ENCODE assay signal across 6 cellular contexts in the genomic region with DNA sequence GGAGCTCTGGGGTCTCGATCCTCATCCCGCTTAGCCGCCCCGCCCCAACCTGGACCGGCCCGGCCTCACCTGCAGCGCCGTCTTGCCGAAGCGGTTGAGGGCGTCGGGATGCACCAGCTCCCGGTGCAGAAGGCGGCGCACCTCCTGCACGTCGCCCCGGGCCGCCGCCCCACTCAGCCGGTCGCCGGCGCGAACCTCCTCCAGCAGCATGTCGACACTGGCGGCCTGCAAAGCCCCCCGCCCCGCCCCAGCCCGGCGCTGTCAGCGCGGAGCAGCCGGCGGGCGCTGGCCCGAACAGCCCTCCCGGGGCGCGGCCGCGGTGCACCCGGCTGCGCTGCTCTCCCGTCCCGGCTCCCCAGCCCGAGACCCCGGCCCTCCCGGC. TPM values are rescaled to one million over a fixed set of nuclear protein-coding genes. Genes with fewer than 3 reads are reported as not detected.
DNase-seq lines count a peak whose midpoint lies in the region; ATAC-seq and TF ChIP-seq lines count a peak whose summit lies in the region.

No MANE protein-coding gene starts in this region.

- intact Hi-C loops in CD8-positive, alpha-beta T cell (cut with DNase I, micrococcal nuclease), result loop anchor here (1.0 to 10.0 kb wide), 11 partner anchors 34 to 1244 kb away; a partner anchor contains a TSS
- intact Hi-C loops in upper lobe of right lung (cut with DNase I), result no loop called here

- no peaks in the 10 kb centered on the region for H3K27me3 ChIP-seq in CD8-positive, alpha-beta T cell (ENCODE audit: insufficient read depth, low read length)
- no peaks in the 10 kb centered on the region for H3K27me3 ChIP-seq in upper lobe of right lung

- peaks cover 36% of the 10 kb centered on the region for H3K4me1 ChIP-seq in CD8-positive, alpha-beta T cell (ENCODE audit: insufficient read depth, low read length)
- peaks cover 26% of the 10 kb centered on the region for H3K4me1 ChIP-seq in upper lobe of right lung

- peak overlapping the region; percentile 98 for H3K4me3 Mint-ChIP-seq in CD8-positive, alpha-beta T cell
- peak overlapping the region; percentile 98 for H3K4me3 Mint-ChIP-seq in activated CD8-positive, alpha-beta T cell treated with anti-CD3 and anti-CD28 coated beads, Interleukin-2, amount 10 ng/mL, durations not matched to agents 7 days and 5 days

- no peaks in the 10 kb centered on the region for H3K27me3 Mint-ChIP-seq in CD8-positive, alpha-beta T cell (ENCODE audit: low read depth)
- no peaks in the 10 kb centered on the region for H3K27me3 Mint-ChIP-seq in activated CD8-positive, alpha-beta T cell treated with anti-CD3 and anti-CD28 coated beads, Interleukin-2, amount 10 ng/mL, durations not matched to agents 7 days and 5 days (ENCODE audit: low read depth)

- POLR2A ChIA-PET in CD8-positive, alpha-beta T cell (lab: Charles Lee), result interaction anchor here (0.7 to 6.8 kb wide), 6 partner anchors 15 to 128 kb away, joined by 3 to 77 read pairs (median 4); a partner anchor contains a TSS
- POLR2A ChIA-PET in activated CD8-positive, alpha-beta T cell treated with anti-CD3 and anti-CD28 coated beads, Interleukin-2, amount 10 ng/mL, durations not matched to agents 7 days and 5 days (lab: Charles Lee), result interaction anchor here (0.7 to 8.0 kb wide), 11 partner anchors 14 to 165 kb away, joined by 3 to 141 read pairs (median 3); a partner anchor contains a TSS

- peaks cover 46% of the 10 kb centered on the region for H3K4me1 Mint-ChIP-seq in CD8-positive, alpha-beta T cell (ENCODE audit: low read depth)
- H3K4me1 Mint-ChIP-seq in activated CD8-positive, alpha-beta T cell treated with anti-CD3 and anti-CD28 coated beads, Interleukin-2, amount 10 ng/mL, durations not matched to agents 7 days and 5 days (ENCODE audit: low read depth), result peaks cover 44% of the 10 kb centered on the region

- H3K9me3 ChIP-seq in CD8-positive, alpha-beta T cell (ENCODE audit: low read length), result no peaks in the 10 kb centered on the region
- no peaks in the 10 kb centered on the region for H3K9me3 ChIP-seq in upper lobe of right lung

- no peaks in the 10 kb centered on the region for H3K36me3 ChIP-seq in CD8-positive, alpha-beta T cell (ENCODE audit: insufficient read depth, low read length)
- H3K36me3 ChIP-seq in upper lobe of right lung, result no peaks in the 10 kb centered on the region

- ATAC-seq in CD8-positive, alpha-beta T cell, result peak; percentile 9
- ATAC-seq in HG02852 (IDR thresholded peaks at IDR 0.05; ENCODE audit: unreplicated experiment) (peak; percentile 18), upper lobe of right lung (peak; percentile 1), HG02840 (IDR thresholded peaks at IDR 0.05; ENCODE audit: low FRiP score, unreplicated experiment) (no peak)
- ATAC-seq in activated CD8-positive, alpha-beta T cell treated with anti-CD3 and anti-CD28 coated beads, Interleukin-2, amount 10 ng/mL, durations not matched to agents 7 days and 5 days, result peak; percentile 13

- CTCF ChIA-PET in CD8-positive, alpha-beta T cell (lab: Charles Lee), result interaction anchor here (0.8 to 10.4 kb wide), 9 partner anchors 9 to 149 kb away, joined by 3 to 94 read pairs (median 4); a partner anchor contains a TSS
- CTCF ChIA-PET in activated CD8-positive, alpha-beta T cell treated with anti-CD3 and anti-CD28 coated beads, Interleukin-2, amount 10 ng/mL, durations not matched to agents 7 days and 5 days (lab: Charles Lee), result interaction anchor here (0.9 to 6.3 kb wide), 9 partner anchors 13 to 150 kb away, joined by 3 to 76 read pairs (median 7); no protein-coding TSS in a partner anchor

- H3K27ac Mint-ChIP-seq in CD8-positive, alpha-beta T cell, result peak overlapping the region; percentile 95
- peak overlapping the region; percentile 94 for H3K27ac Mint-ChIP-seq in activated CD8-positive, alpha-beta T cell treated with anti-CD3 and anti-CD28 coated beads, Interleukin-2, amount 10 ng/mL, durations not matched to agents 7 days and 5 days

- peaks cover 22% of the 10 kb centered on the region for H3K36me3 Mint-ChIP-seq in CD8-positive, alpha-beta T cell
- peaks cover 38% of the 10 kb centered on the region for H3K36me3 Mint-ChIP-seq in activated CD8-positive, alpha-beta T cell treated with anti-CD3 and anti-CD28 coated beads, Interleukin-2, amount 10 ng/mL, durations not matched to agents 7 days and 5 days (ENCODE audit: low read depth)

- TF ChIP-seq CTCF in CD8-positive, alpha-beta T cell (IDR thresholded peaks at IDR 0.05), result peak; percentile 21
- TF ChIP-seq CTCF in upper lobe of right lung (IDR thresholded peaks at IDR 0.05), result no peak

- H3K27ac ChIP-seq in CD8-positive, alpha-beta T cell (ENCODE audit: low read depth, low read length), result peak overlapping the region; percentile 71
- peak overlapping the region; percentile 70 for H3K27ac ChIP-seq in upper lobe of right lung

- DNase-seq in CD8-positive, alpha-beta T cell, result peak in 4 of 7 experiments; percentile 47 to 66 (median 62)
- peak; percentile 72 for DNase-seq in activated CD8-positive, alpha-beta T cell treated with anti-CD3 and anti-CD28 coated beads, Interleukin-2, amount 10 ng/mL, durations not matched to agents 7 days and 5 days
- peak; percentile 55 for DNase-seq in kidney tubule cell (ENCODE audit: low spot score)
- peak; percentile 84 for DNase-seq in upper lobe of right lung

- H3K4me3 ChIP-seq in CD8-positive, alpha-beta T cell (ENCODE audit: low read depth, low read length), result peak overlapping the region; percentile 97
- H3K4me3 ChIP-seq in upper lobe of right lung, result peak overlapping the region; percentile 70

- no peaks in the 10 kb centered on the region for H3K9me3 Mint-ChIP-seq in CD8-positive, alpha-beta T cell
- H3K9me3 Mint-ChIP-seq in activated CD8-positive, alpha-beta T cell treated with anti-CD3 and anti-CD28 coated beads, Interleukin-2, amount 10 ng/mL, durations not matched to agents 7 days and 5 days (ENCODE audit: insufficient read depth), result no peaks in the 10 kb centered on the region

RNA-seq across cellular contexts. Expression of a gene that starts 0.3 kb away (rescaled TPM):
- total RNA-seq in CD8-positive, alpha-beta T cell, result 10 to 100 TPM; 58.5 to 61.3 TPM
- 10 to 100 TPM; 86.0 to 88.7 TPM for total RNA-seq in activated CD8-positive, alpha-beta T cell treated with anti-CD3 and anti-CD28 coated beads, Interleukin-2, amount 10 ng/mL, durations not matched to agents 7 days and 5 days
- 10.5 TPM for total RNA-seq in upper lobe of right lung

RNA-seq across cellular contexts. Expression of a gene that starts 2.6 kb away (rescaled TPM):
- 10 to 100 TPM; 29.8 to 33.9 TPM for total RNA-seq in CD8-positive, alpha-beta T cell
- 10 to 100 TPM; 64.0 to 72.8 TPM for total RNA-seq in activated CD8-positive, alpha-beta T cell treated with anti-CD3 and anti-CD28 coated beads, Interleukin-2, amount 10 ng/mL, durations not matched to agents 7 days and 5 days
- total RNA-seq in upper lobe of right lung, result 19.6 TPM

RNA-seq across cellular contexts. Expression of a gene that starts 18.7 kb away (rescaled TPM):
- not detected for total RNA-seq in CD8-positive, alpha-beta T cell
- total RNA-seq in activated CD8-positive, alpha-beta T cell treated with anti-CD3 and anti-CD28 coated beads, Interleukin-2, amount 10 ng/mL, durations not matched to agents 7 days and 5 days, result not detected
- total RNA-seq in upper lobe of right lung, result 37.8 TPM

RNA-seq across cellular contexts. Expression of a gene that starts 24.7 kb away (rescaled TPM):
- total RNA-seq in CD8-positive, alpha-beta T cell, result 10 to 100 TPM; 82.0 to 91.1 TPM
- total RNA-seq in activated CD8-positive, alpha-beta T cell treated with anti-CD3 and anti-CD28 coated beads, Interleukin-2, amount 10 ng/mL, durations not matched to agents 7 days and 5 days, result 10 to 100 TPM; 46.1 to 46.9 TPM
- total RNA-seq in upper lobe of right lung, result 21.0 TPM

RNA-seq across cellular contexts. Expression of a gene that starts 51.2 kb away (rescaled TPM):
- total RNA-seq in CD8-positive, alpha-beta T cell, result 10 to 100 TPM; 21.6 to 22.5 TPM
- total RNA-seq in activated CD8-positive, alpha-beta T cell treated with anti-CD3 and anti-CD28 coated beads, Interleukin-2, amount 10 ng/mL, durations not matched to agents 7 days and 5 days, result under 1 TPM; 0.89 to 0.95 TPM
- total RNA-seq in upper lobe of right lung, result 2.1 TPM

Comparison
In these comparisons a context has a peak if more than half of its experiments do, and no peak if none do; other contexts are left out.
1. RNA of a gene that starts 18.7 kb away (total RNA-seq): 37.8 TPM in upper lobe of right lung (single experiment); not detected in CD8-positive, alpha-beta T cell and not detected in activated CD8-positive, alpha-beta T cell treated with anti-CD3 and anti-CD28 coated beads, Interleukin-2, amount 10 ng/mL, durations not matched to agents 7 days and 5 days; every median in the first group is over 10 times any median in the second.
2. Peak in every context shown above with its lines, with median percentiles within 50 percentile points of each other: DNase-seq.